In genomic region chr11:28727254-28727653, GRCh38 we compare ENCODE assay signal across 16 cellular contexts.
"Had no signal": no experiment of that assay in that cellular context is flagged by ENCODE, and none has a peak within 500 bp of the region (broad histone marks: within the 10 kb centered on the region; RNA-seq: fewer than 3 reads in every experiment).

No MANE protein-coding gene starts in this region.

- H3K4me3 Mint-ChIP-seq: activated CD4-positive, alpha-beta memory T cell treated with anti-CD3 and anti-CD28 coated beads for 36 hours; naive B cell had no signal

- ATAC-seq: activated CD4-positive, CD25-positive, alpha-beta regulatory T cell treated with anti-CD3 and anti-CD28 coated beads, Interleukin-2, amount 50 U/mL, for 24 hours had no signal

- H3K27ac Mint-ChIP-seq: activated CD4-positive, alpha-beta memory T cell treated with anti-CD3 and anti-CD28 coated beads for 36 hours; naive B cell had no signal

- H3K4me1 ChIP-seq: lower lobe of right lung, right atrium auricular region, uterus had no signal

- H3K4me1 Mint-ChIP-seq: naive B cell had no signal

- H3K36me3 Mint-ChIP-seq: activated CD4-positive, alpha-beta memory T cell treated with anti-CD3 and anti-CD28 coated beads for 36 hours; naive B cell had no signal

- H3K9me3 ChIP-seq: lower lobe of right lung, neutrophil, right atrium auricular region, tibial artery, uterus had no signal

- DNase-seq: activated CD4-positive, alpha-beta memory T cell treated with anti-CD3 and anti-CD28 coated beads for 36 hours; activated CD8-positive, alpha-beta memory T cell treated with anti-CD3 and anti-CD28 coated beads, Interleukin-2, amount 50 U/mL, for 4 hours; activated naive CD4-positive, alpha-beta T cell; caudate nucleus; effector CD8-positive, alpha-beta T cell; hypothalamus; lower lobe of right lung; naive B cell; posterior cingulate gyrus; tibial artery; uterus had no signal

- H3K4me3 ChIP-seq: coronary artery, lower lobe of right lung, right atrium auricular region, skin epidermis, tibial artery, uterus had no signal

- H3K36me3 ChIP-seq: lower lobe of right lung, neutrophil, right atrium auricular region, tibial artery, uterus had no signal

- H3K27ac ChIP-seq: coronary artery, lower lobe of right lung, neutrophil, right atrium auricular region, skin epidermis, tibial artery, uterus had no signal

- H3K27me3 Mint-ChIP-seq: activated CD4-positive, alpha-beta memory T cell treated with anti-CD3 and anti-CD28 coated beads for 36 hours; naive B cell had no signal

- H3K27me3 ChIP-seq: neutrophil, right atrium auricular region, tibial artery, uterus had no signal
